In genomic region chr21:38716942-38717341, GRCh38 we compare ENCODE assay signal across 28 cellular contexts.
DNase-seq lines count a peak whose midpoint lies in the region; ATAC-seq and TF ChIP-seq lines count a peak whose summit lies in the region.
"Had no signal": no experiment of that assay in that cellular context is flagged by ENCODE, and none has a peak within 500 bp of the region (broad histone marks: within the 10 kb centered on the region; RNA-seq: fewer than 3 reads in every experiment).

No MANE protein-coding gene starts in this region.

- DNase-seq in EL (peak; percentile 26), PC-3 (peak; percentile 34), choroid plexus epithelial cell (ENCODE audit: low read depth) (peak; percentile 21), smooth muscle cell (lab: John Stamatoyannopoulos, UW; ENCODE audit: unreplicated experiment) (no peak), COR-L47 (lab: John Stamatoyannopoulos, UW) (no peak), SHP77 treated with DMSO at 0.1 percent for 48 hours (lab: John Stamatoyannopoulos, UW) (no peak)
- no peak for DNase-seq in activated T-helper 2 cell treated with anti-CD3 and anti-CD28 coated beads, Interferon-gamma antibody, Interleukin-2, Interleukin-4, amounts not matched to agents 10 μg/mL and 5 μg/mL and 100 μg/mL, durations not matched to agents 14 hours and 24 hours and 36 hours (ENCODE audit: low spot score)
- DNase-seq: activated B cell treated with CpG ODN at 0.5 μM for 24 hours; activated CD4-positive, alpha-beta T cell treated with anti-CD3 and anti-CD28 coated beads, Interleukin-2, amount 50 U/mL, for 4 hours; activated CD8-positive, alpha-beta memory T cell treated with anti-CD3 and anti-CD28 coated beads, Interleukin-2, amount 50 U/mL, for 4 hours; CD4-positive, alpha-beta T cell; cerebellar nuclear complex; DMS 273 treated with DMSO at 0.1 percent for 48 hours; GDM1; mesendoderm; naive B cell; NCI-H1105 treated with DMSO at 0.1 percent for 48 hours; NCI-H2029; NCI-H82; nucleus accumbens; stimulated activated CD4-positive, alpha-beta T cell treated with anti-CD3 and anti-CD28 coated beads, Interleukin-1b, Interleukin-23, amount 100 ng/mL, for 48 hours; SW 1271 had no signal

- 44% methylated on average over 5 of the region's 5 CpGs for WGBS in smooth muscle cell (ENCODE audit: low lambda C conversion rate)

- H3K4me3 Mint-ChIP-seq in activated T-helper 2 cell treated with anti-CD3 and anti-CD28 coated beads, Interferon-gamma antibody, Interleukin-2, Interleukin-4, amounts not matched to agents 10 μg/mL and 5 μg/mL and 100 μg/mL, durations not matched to agents 14 hours and 24 hours and 36 hours (ENCODE audit: low read depth), result no peak overlapping the region
- H3K4me3 Mint-ChIP-seq: activated B cell treated with CpG ODN at 0.5 μM for 24 hours; activated T-helper 17 cell treated with anti-CD3 and anti-CD28 coated beads, Interleukin-2, amount 50 U/mL, for 72 hours; CD4-positive, alpha-beta T cell; naive B cell had no signal

- H2AFZ ChIP-seq in PC-3 (ENCODE audit: low read length) (no peak overlapping the region), smooth muscle cell (ENCODE audit: low read depth) (peak overlapping the region; percentile 5)
- H2AFZ ChIP-seq: hepatocyte had no signal

- no peaks in the 10 kb centered on the region for H3K9me3 Mint-ChIP-seq in activated T-helper 2 cell treated with anti-CD3 and anti-CD28 coated beads, Interferon-gamma antibody, Interleukin-2, Interleukin-4, amounts not matched to agents 10 μg/mL and 5 μg/mL and 100 μg/mL, durations not matched to agents 14 hours and 24 hours and 36 hours
- H3K9me3 Mint-ChIP-seq: activated B cell treated with CpG ODN at 0.5 μM for 24 hours; activated naive CD4-positive, alpha-beta T cell treated with anti-CD3 and anti-CD28 coated beads, Interleukin-2, amount 50 U/mL, for 72 hours; activated T-helper 17 cell treated with anti-CD3 and anti-CD28 coated beads, Interleukin-2, amount 50 U/mL, for 72 hours; CD4-positive, alpha-beta T cell; naive B cell had no signal

- H3K36me3 Mint-ChIP-seq in activated T-helper 2 cell treated with anti-CD3 and anti-CD28 coated beads, Interferon-gamma antibody, Interleukin-2, Interleukin-4, amounts not matched to agents 10 μg/mL and 5 μg/mL and 100 μg/mL, durations not matched to agents 14 hours and 24 hours and 36 hours (ENCODE audit: low read depth), result no peaks in the 10 kb centered on the region
- H3K36me3 Mint-ChIP-seq: activated naive CD4-positive, alpha-beta T cell treated with anti-CD3 and anti-CD28 coated beads, Interleukin-2, amount 50 U/mL, for 72 hours; naive B cell had no signal

- no peak for ATAC-seq in PC-3
- ATAC-seq: activated naive CD4-positive, alpha-beta T cell treated with anti-CD3 and anti-CD28 coated beads, Interleukin-2, amount 50 U/mL, for 72 hours; activated T-helper 17 cell treated with anti-CD3 and anti-CD28 coated beads, Interleukin-2, amount 50 U/mL, for 72 hours; Right ventricle myocardium inferior had no signal

- no TSS peak for BruUV-seq in PC-3 (replicated peaks; lab: Mats Ljungman, UMichigan)

- H3F3A ChIP-seq in PC-3 (ENCODE audit: low read length, unreplicated experiment) (no peaks in the 10 kb centered on the region), smooth muscle cell (ENCODE audit: low read depth) (peaks cover 10% of the 10 kb centered on the region)

- intact Hi-C loops in PC-3 (cut with micrococcal nuclease), result no loop called here
- intact Hi-C loops in activated T-helper 2 cell treated with anti-CD3 and anti-CD28 coated beads, Interferon-gamma antibody, Interleukin-2, Interleukin-4, amounts not matched to agents 10 μg/mL and 5 μg/mL and 100 μg/mL, durations not matched to agents 14 hours and 24 hours and 36 hours (cut with micrococcal nuclease), result no loop called here

- H3K4me2 ChIP-seq in PC-3 (ENCODE audit: low read length) (no peak overlapping the region), smooth muscle cell (peak overlapping the region; percentile 46)
- H3K4me2 ChIP-seq: hepatocyte had no signal

- H3K9me3 ChIP-seq in PC-3 (ENCODE audit: low read length) (no peaks in the 10 kb centered on the region), smooth muscle cell (replicated peaks; ENCODE audit: low read depth) (no peaks in the 10 kb centered on the region)
- H3K9me3 ChIP-seq: ascending aorta had no signal

- H3K27ac Mint-ChIP-seq in activated T-helper 2 cell treated with anti-CD3 and anti-CD28 coated beads, Interferon-gamma antibody, Interleukin-2, Interleukin-4, amounts not matched to agents 10 μg/mL and 5 μg/mL and 100 μg/mL, durations not matched to agents 14 hours and 24 hours and 36 hours, result no peak overlapping the region
- H3K27ac Mint-ChIP-seq: activated B cell treated with CpG ODN at 0.5 μM for 24 hours; activated naive CD4-positive, alpha-beta T cell treated with anti-CD3 and anti-CD28 coated beads, Interleukin-2, amount 50 U/mL, for 72 hours; activated T-helper 17 cell treated with anti-CD3 and anti-CD28 coated beads, Interleukin-2, amount 50 U/mL, for 72 hours; CD4-positive, alpha-beta T cell; naive B cell had no signal

- no peaks in the 10 kb centered on the region for H3K4me1 Mint-ChIP-seq in activated T-helper 2 cell treated with anti-CD3 and anti-CD28 coated beads, Interferon-gamma antibody, Interleukin-2, Interleukin-4, amounts not matched to agents 10 μg/mL and 5 μg/mL and 100 μg/mL, durations not matched to agents 14 hours and 24 hours and 36 hours (ENCODE audit: low read depth)
- H3K4me1 Mint-ChIP-seq: activated B cell treated with CpG ODN at 0.5 μM for 24 hours; activated T-helper 17 cell treated with anti-CD3 and anti-CD28 coated beads, Interleukin-2, amount 50 U/mL, for 72 hours; naive B cell had no signal

- H3K4me3 ChIP-seq in PC-3 (ENCODE audit: low read length) (no peak overlapping the region), choroid plexus epithelial cell (ENCODE audit: low read depth, low read length) (no peak overlapping the region), smooth muscle cell (no peak overlapping the region)
- H3K4me3 ChIP-seq: ascending aorta, hepatocyte, skin epidermis had no signal

- POLR2A ChIA-PET in PC-3 (lab: Charles Lee; ENCODE audit: unreplicated experiment), result no interaction called here

- H3K4me1 ChIP-seq in PC-3 (ENCODE audit: insufficient read depth, low read length), result no peaks in the 10 kb centered on the region
- no peaks in the 10 kb centered on the region for H3K4me1 ChIP-seq in smooth muscle cell (ENCODE audit: low read depth)
- H3K4me1 ChIP-seq: ascending aorta had no signal

- H3K36me3 ChIP-seq in PC-3 (ENCODE audit: low read depth, low read length) (no peaks in the 10 kb centered on the region), smooth muscle cell (ENCODE audit: low read depth) (no peaks in the 10 kb centered on the region)
- H3K36me3 ChIP-seq: ascending aorta had no signal

- H3K27me3 Mint-ChIP-seq in activated T-helper 2 cell treated with anti-CD3 and anti-CD28 coated beads, Interferon-gamma antibody, Interleukin-2, Interleukin-4, amounts not matched to agents 10 μg/mL and 5 μg/mL and 100 μg/mL, durations not matched to agents 14 hours and 24 hours and 36 hours (ENCODE audit: low read depth), result peaks cover 23% of the 10 kb centered on the region
- H3K27me3 Mint-ChIP-seq: activated B cell treated with CpG ODN at 0.5 μM for 24 hours; CD4-positive, alpha-beta T cell had no signal

- TF ChIP-seq CTCF in PC-3 (conservative IDR thresholded peaks at IDR 0.05; ENCODE audit: low read depth, low read length), result no peak
- TF ChIP-seq CTCF in choroid plexus epithelial cell (conservative IDR thresholded peaks at IDR 0.05; ENCODE audit: low read depth, low read length), result no peak
- TF ChIP-seq CTCF in smooth muscle cell (IDR thresholded peaks at IDR 0.05; ENCODE audit: borderline replicate concordance, insufficient read depth, poor library complexity, severe bottlenecking), result no peak

- no peaks in the 10 kb centered on the region for H3K9me2 ChIP-seq in PC-3 (replicated peaks; ENCODE audit: low read length)

- H4K20me1 ChIP-seq in PC-3 (ENCODE audit: low read length), result no peaks in the 10 kb centered on the region
- H4K20me1 ChIP-seq in smooth muscle cell (ENCODE audit: low read depth), result no peaks in the 10 kb centered on the region

- H3K27ac ChIP-seq in PC-3 (ENCODE audit: low read length) (no peak overlapping the region), smooth muscle cell (ENCODE audit: low read depth) (peak overlapping the region; percentile 41)
- H3K27ac ChIP-seq: hepatocyte, skin epidermis had no signal

- CTCF ChIA-PET in PC-3 (lab: Charles Lee), result no interaction called here

- H3K79me2 ChIP-seq in PC-3 (ENCODE audit: low read length) (no peaks in the 10 kb centered on the region), smooth muscle cell (ENCODE audit: low read depth) (no peaks in the 10 kb centered on the region)
- H3K79me2 ChIP-seq: hepatocyte had no signal

- H3K9ac ChIP-seq in PC-3 (ENCODE audit: low read length) (no peak overlapping the region), smooth muscle cell (ENCODE audit: low read depth) (no peak overlapping the region)

- H3K27me3 ChIP-seq in PC-3 (ENCODE audit: low read length) (no peaks in the 10 kb centered on the region; the same call in 1 of the 2 replicates), smooth muscle cell (ENCODE audit: low read depth) (no peaks in the 10 kb centered on the region)
- H3K27me3 ChIP-seq: ascending aorta, hepatocyte had no signal

Comparison
In these comparisons a context has a peak if more than half of its experiments do, and no peak if none do; other contexts are left out.
1. DNase-seq: peak in EL (single experiment), PC-3 (single experiment) and choroid plexus epithelial cell (single experiment); none in smooth muscle cell (single experiment), COR-L47 (single experiment), SHP77 treated with DMSO at 0.1 percent for 48 hours (single experiment) and activated T-helper 2 cell treated with anti-CD3 and anti-CD28 coated beads, Interferon-gamma antibody, Interleukin-2, Interleukin-4, amounts not matched to agents 10 μg/mL and 5 μg/mL and 100 μg/mL, durations not matched to agents 14 hours and 24 hours and 36 hours (single experiment).